1 cellular context compared by ENCODE assay signal in genomic region chr11:65109231-65110198, GRCh38.
TF ChIP-seq lines count a peak whose summit lies in the region.

No MANE protein-coding gene starts in this region.

TF ChIP-seq in HEK293, 187 proteins besides CTCF, POLR2A, EP300 and RAD21:
- TF ChIP-seq BCL11B (tag by site-specific recombination; IDR thresholded peaks at IDR 0.05; ENCODE audit: low read depth) (no peak), ZNF157 (tag by site-specific recombination; IDR thresholded peaks at IDR 0.05) (peak; percentile 67), ZNF529 (tag by site-specific recombination; IDR thresholded peaks at IDR 0.05; ENCODE audit: insufficient replicate concordance) (no peak), HIC1 (tag by site-specific recombination; IDR thresholded peaks at IDR 0.05) (0 out of 2 replicates have a peak, but pooled peaks have one; percentile 42), PRDM10 (tag by site-specific recombination; IDR thresholded peaks at IDR 0.05) (no peak), WT1 (tag by site-specific recombination; IDR thresholded peaks at IDR 0.05) (no peak), ZNF341 (tag by site-specific recombination; IDR thresholded peaks at IDR 0.05; ENCODE audit: low read depth) (no peak), OVOL3 (tag by site-specific recombination; IDR thresholded peaks at IDR 0.05) (no peak)
